In the genomic region with DNA sequence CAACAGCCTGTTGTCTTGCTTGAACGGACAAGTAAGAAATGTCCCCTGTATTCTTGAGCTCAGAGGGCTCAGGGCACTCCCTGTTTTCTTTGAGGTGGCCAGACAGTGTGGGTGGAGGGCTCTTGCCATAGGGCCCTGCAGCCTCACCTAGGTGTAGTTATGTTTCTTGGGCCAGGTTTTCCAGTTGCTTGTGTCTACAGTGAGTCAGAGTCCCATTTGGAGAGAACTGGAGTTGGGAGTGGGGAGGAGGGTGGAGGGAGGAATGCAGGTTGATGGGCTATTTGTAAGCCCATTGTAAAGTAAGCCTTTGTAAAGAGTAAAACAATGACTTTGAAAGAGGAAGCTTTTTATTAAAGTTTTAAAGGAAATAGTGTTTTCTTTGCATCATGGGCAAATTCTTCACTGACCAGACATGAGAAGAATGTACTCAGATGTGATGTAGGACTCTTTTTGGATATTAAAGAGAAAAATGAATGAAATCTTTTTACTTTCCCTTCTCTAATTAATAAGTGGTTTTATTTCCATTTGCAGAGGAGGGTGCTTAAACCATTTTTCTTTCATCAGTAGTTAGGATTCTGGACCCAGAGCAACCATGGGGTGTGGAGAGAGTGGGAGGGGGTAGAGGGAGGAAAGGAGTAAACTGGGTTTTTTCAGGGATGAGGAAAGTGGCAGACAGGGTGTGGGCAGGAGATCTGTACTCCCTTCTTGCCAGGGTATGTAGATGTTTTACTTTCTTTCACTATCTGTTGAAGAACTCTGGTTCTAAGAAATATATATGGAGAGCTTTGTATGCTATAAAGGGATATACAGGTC, we compare ENCODE assay signal across 9 cellular contexts. TPM values are rescaled to one million over a fixed set of nuclear protein-coding genes. Genes with fewer than 3 reads are reported as not detected.
DNase-seq lines count a peak whose midpoint lies in the region; ATAC-seq and TF ChIP-seq lines count a peak whose summit lies in the region.
"Had no signal": no experiment of that assay in that cellular context is flagged by ENCODE, and none has a peak within 500 bp of the region (broad histone marks: within the 10 kb centered on the region; RNA-seq: fewer than 3 reads in every experiment).

No MANE protein-coding gene starts in this region.

- H3K27ac ChIP-seq in endodermal cell (ENCODE audit: low read depth, low read length), result no peak overlapping the region
- peak overlapping the region; percentile 38 for H3K27ac ChIP-seq in muscle layer of colon (ENCODE audit: low read depth, low read length)

- DNase-seq in AG20443 (ENCODE audit: low spot score) (peak; percentile 34), NCI-H226 (peak; percentile 60), endodermal cell (peak; percentile 81), superior temporal gyrus (ENCODE audit: extremely low spot score) (no peak), NCI-H526 treated with DMSO at 0.1 percent for 48 hours (lab: John Stamatoyannopoulos, UW) (no peak), SKM-1 (lab: John Stamatoyannopoulos, UW; ENCODE audit: unreplicated experiment) (no peak)
- DNase-seq: SHP77 treated with DMSO at 0.1 percent for 48 hours had no signal

- H3K4me1 Mint-ChIP-seq in endodermal cell, result peaks cover 57% of the 10 kb centered on the region

- H3K4me1 ChIP-seq in endodermal cell (ENCODE audit: control insufficient read depth, insufficient read depth, low read length), result peaks cover 26% of the 10 kb centered on the region
- peaks cover 60% of the 10 kb centered on the region for H3K4me1 ChIP-seq in muscle layer of colon (ENCODE audit: insufficient read depth, low read length)

- peaks cover 3% of the 10 kb centered on the region for H3K36me3 Mint-ChIP-seq in endodermal cell (ENCODE audit: low read depth)

- TF ChIP-seq CTCF in endodermal cell (conservative IDR thresholded peaks at IDR 0.05), result no peak

- H3K27me3 ChIP-seq in endodermal cell (ENCODE audit: control insufficient read depth, insufficient read depth, low read length, poor library complexity, severe bottlenecking) (no peaks in the 10 kb centered on the region), muscle layer of colon (ENCODE audit: control insufficient read depth in 1 of 2, insufficient read depth in 2 of 2, low read length in 2 of 2) (no peaks in the 10 kb centered on the region)

- H3K9ac ChIP-seq in endodermal cell (ENCODE audit: extremely low read depth, low read length, poor library complexity, severe bottlenecking), result peak overlapping the region; percentile 27
- H3K9ac ChIP-seq in muscle layer of colon (ENCODE audit: low read length), result no peak overlapping the region

- H3K36me3 ChIP-seq in endodermal cell (ENCODE audit: control insufficient read depth, insufficient read depth, low read length), result no peaks in the 10 kb centered on the region
- H3K36me3 ChIP-seq in muscle layer of colon (ENCODE audit: insufficient read depth, low read length), result no peaks in the 10 kb centered on the region

- H3K4me3 ChIP-seq in endodermal cell (ENCODE audit: low read length) (peak overlapping the region; percentile 74), muscle layer of colon (ENCODE audit: low read depth in 1 of 2, low read length in 2 of 2) (no peak overlapping the region)

- H3K27ac Mint-ChIP-seq in endodermal cell, result peak overlapping the region; percentile 96

- no peak for ATAC-seq in HG03135 (IDR thresholded peaks at IDR 0.05; ENCODE audit: unreplicated experiment)

- no peaks in the 10 kb centered on the region for H3K27me3 Mint-ChIP-seq in endodermal cell (ENCODE audit: insufficient read depth)

- peak overlapping the region; percentile 73 for H3K4me3 Mint-ChIP-seq in endodermal cell

- WGBS in endodermal cell (ENCODE audit: insufficient coverage in 1 of 2, insufficient read length in 1 of 2), 2 experiments, result 32% methylated on average over 1 of the region's 1 CpG; no CpG with 5 or more reads in 1 of the 2 experiments

- H3K9me3 ChIP-seq in endodermal cell (ENCODE audit: control insufficient read depth, low read length) (no peaks in the 10 kb centered on the region), muscle layer of colon (ENCODE audit: low read length) (no peaks in the 10 kb centered on the region)

- H3K9me3 Mint-ChIP-seq in endodermal cell, result no peaks in the 10 kb centered on the region

RNA-seq across cellular contexts. Expression of a gene that starts 45.1 kb away (rescaled TPM):
- total RNA-seq in endodermal cell, result 100 to 1,000 TPM; 214 to 251 TPM
- 89.7 TPM for polyA plus RNA-seq in endodermal cell (2013, experiment 1 of 2)
- polyA plus RNA-seq in endodermal cell (2013, experiment 2 of 2), result 102 TPM

Comparison
In these comparisons a context has a peak if more than half of its experiments do, and no peak if none do; other contexts are left out.
1. DNase-seq: peak in AG20443 (single experiment), NCI-H226 (single experiment) and endodermal cell (single experiment); none in superior temporal gyrus (single experiment), NCI-H526 treated with DMSO at 0.1 percent for 48 hours (single experiment) and SKM-1 (single experiment).